Comparison of ENCODE assay signal across 25 cellular contexts in the genomic region with DNA sequence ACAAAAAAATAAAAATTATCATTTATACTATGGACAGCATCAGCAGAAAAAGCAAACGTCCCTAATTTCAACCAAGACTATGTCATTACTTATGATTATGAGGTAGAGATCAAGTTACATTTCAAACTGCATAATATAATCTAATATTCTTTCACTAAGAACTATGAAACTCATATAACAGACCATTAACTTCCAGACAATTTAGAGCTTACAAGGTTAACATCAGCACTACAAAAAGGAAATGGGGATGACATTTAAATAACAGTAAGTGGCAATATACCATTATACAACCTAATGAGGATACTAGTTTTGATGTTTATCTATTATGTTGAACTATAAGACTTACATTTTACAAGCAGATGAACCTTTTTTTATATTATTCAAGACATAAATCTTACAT.
"Had no signal": no experiment of that assay in that cellular context is flagged by ENCODE, and none has a peak within 500 bp of the region (broad histone marks: within the 10 kb centered on the region; RNA-seq: fewer than 3 reads in every experiment).

No MANE protein-coding gene starts in this region.

- FAIRE-seq: astrocyte had no signal

- ATAC-seq: activated T-cell treated with anti-CD3 and anti-CD28 coated beads, Interleukin-2, amount 50 U/mL, for 4 hours; Panc1; Right ventricle myocardium inferior; T-cell had no signal

- DNase-seq: activated CD4-positive, alpha-beta memory T cell treated with anti-CD3 and anti-CD28 coated beads for 36 hours; activated CD4-positive, alpha-beta T cell treated with anti-CD3 and anti-CD28 coated beads, Interleukin-2, amount 10 ng/mL, durations not matched to agents 7 days and 5 days; activated CD4-positive, CD25-positive, alpha-beta regulatory T cell; activated CD8-positive, alpha-beta memory T cell treated with anti-CD3 and anti-CD28 coated beads for 24 hours; activated effector memory CD4-positive, alpha-beta T cell treated with anti-CD3 and anti-CD28 coated beads, Interleukin-2, amount 50 U/mL, for 16 hours; activated naive CD4-positive, alpha-beta T cell treated with anti-CD3 and anti-CD28 coated beads for 36 hours; activated T-cell treated with anti-CD3 and anti-CD28 coated beads, Interleukin-2, amount 50 U/mL, for 4 hours; amygdala; KG1; NCI-H1092; NCI-H1436 treated with DMSO at 0.1 percent for 48 hours; NCI-H187; NCI-H2081; NCI-H510A treated with DMSO at 0.1 percent for 48 hours; NCI-H774; NK-92 treated with Interleukin-12 subunit alpha and Interleukin-12 subunit beta, amount 100 ng/mL, for 24 hours; OCI-M1; RPMI8226; T-cell; T-helper 2 cell; T1000 had no signal

- H3K27ac ChIP-seq: VCaP had no signal
